Comparison of ENCODE assay signal across 8 cellular contexts in genomic region chr20:5191829-5192569, GRCh38.
DNase-seq lines count a peak whose midpoint lies in the region; ATAC-seq and TF ChIP-seq lines count a peak whose summit lies in the region.

No MANE protein-coding gene starts in this region.

- ATAC-seq in GM19351 (IDR thresholded peaks at IDR 0.05; ENCODE audit: unreplicated experiment) (peak; percentile 72), HG03097 (IDR thresholded peaks at IDR 0.05; ENCODE audit: low FRiP score, unreplicated experiment) (no peak)

- no peak overlapping the region for H3K4me3 Mint-ChIP-seq in MCF 10A (ENCODE audit: unreplicated experiment)

- no peak overlapping the region for H3K27ac Mint-ChIP-seq in MCF 10A (ENCODE audit: low read depth, unreplicated experiment)

- CTCF ChIA-PET in MCF 10A (lab: Yijun Ruan, JAX), result interaction anchor here (0.5 to 5.1 kb wide), 41 partner anchors 11 to 623 kb away, joined by 3 to 162 read pairs (median 4); partner anchors contain the start of genes CDS2 and PCNA

- peak overlapping the region in 15 of 21 experiments; percentile 8 to 66 (median 50) for H3K27ac ChIP-seq in skin epidermis

- intact Hi-C loops in MCF 10A (cut with micrococcal nuclease), result loop anchor here (1.0 to 2.0 kb wide), 2 partner anchors 66 to 585 kb away; no protein-coding TSS in a partner anchor

- peak; percentile 68 for DNase-seq in CMK (ENCODE audit: low read depth)
- DNase-seq in MV-4-11 (lab: John Stamatoyannopoulos, UW), result peak; percentile 72
- DNase-seq in SK-N-DZ (ENCODE audit: low spot score), result peak; percentile 68
- DNase-seq in MCF 10A (ENCODE audit: unreplicated experiment), result peak; percentile 81
- peak; percentile 69 for DNase-seq in iPS-NIHi11 (ENCODE audit: low spot score)

- BruUV-seq in MCF 10A (replicated peaks; lab: Mats Ljungman, UMichigan), result TSS peak; percentile 5

- POLR2A ChIA-PET in MCF 10A (lab: Yijun Ruan, JAX), result interaction anchor here (1.0 to 2.8 kb wide), 7 partner anchors 13 to 77 kb away, joined by 3 to 56 read pairs (median 4); partner anchors contain the start of genes CDS2 and PCNA

- H3K9me3 Mint-ChIP-seq in MCF 10A (ENCODE audit: unreplicated experiment), result no peaks in the 10 kb centered on the region

- H3K27me3 Mint-ChIP-seq in MCF 10A (ENCODE audit: insufficient read depth, unreplicated experiment), result no peaks in the 10 kb centered on the region

- TF ChIP-seq CTCF in MCF 10A (IDR thresholded peaks at IDR 0.05; ENCODE audit: unreplicated experiment), result peak; percentile 81

- peaks cover 36% of the 10 kb centered on the region for H3K36me3 Mint-ChIP-seq in MCF 10A (ENCODE audit: insufficient read depth, unreplicated experiment)

- no peaks in the 10 kb centered on the region for H3K4me1 Mint-ChIP-seq in MCF 10A (ENCODE audit: insufficient read depth, unreplicated experiment)

- H3K4me3 ChIP-seq in skin epidermis, result no peak overlapping the region
